2 cellular contexts compared by ENCODE assay signal in the genomic region with DNA sequence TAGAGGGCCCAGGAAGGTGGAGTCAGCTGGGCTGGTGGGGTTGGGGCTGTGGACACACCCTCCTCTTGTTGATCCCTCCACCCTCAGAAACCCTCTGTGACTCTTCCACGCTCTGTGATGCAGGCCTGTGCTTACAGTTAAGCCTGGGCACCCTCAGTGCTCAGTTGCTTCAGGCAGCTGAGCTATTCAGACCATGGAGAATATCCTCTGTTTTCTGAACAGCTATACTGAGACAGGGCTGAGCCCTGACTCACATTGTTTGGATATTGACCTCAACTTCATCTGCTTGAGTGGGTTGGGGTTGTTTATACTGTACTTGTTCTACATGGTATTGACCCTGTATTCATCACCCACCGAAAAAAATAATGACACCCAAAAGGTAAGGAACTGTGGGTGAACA. TPM values are rescaled to one million over a fixed set of nuclear protein-coding genes. Genes with fewer than 3 reads are reported as not detected.
"Had no signal": no experiment of that assay in that cellular context is flagged by ENCODE, and none has a peak within 500 bp of the region (broad histone marks: within the 10 kb centered on the region; RNA-seq: fewer than 3 reads in every experiment).

A gene (plus strand): TSS at position 108 of the 400 bp plus-strand sequence. CDS start 86 bp downstream, at position 194.

RNA-seq across cellular contexts. Expression of the gene that starts here (rescaled TPM):
- total RNA-seq: G401, GM12878 had no signal
- polyA plus RNA-seq: GM12878 had no signal
